ENCODE assay signal across 21 cellular contexts in the genomic region with DNA sequence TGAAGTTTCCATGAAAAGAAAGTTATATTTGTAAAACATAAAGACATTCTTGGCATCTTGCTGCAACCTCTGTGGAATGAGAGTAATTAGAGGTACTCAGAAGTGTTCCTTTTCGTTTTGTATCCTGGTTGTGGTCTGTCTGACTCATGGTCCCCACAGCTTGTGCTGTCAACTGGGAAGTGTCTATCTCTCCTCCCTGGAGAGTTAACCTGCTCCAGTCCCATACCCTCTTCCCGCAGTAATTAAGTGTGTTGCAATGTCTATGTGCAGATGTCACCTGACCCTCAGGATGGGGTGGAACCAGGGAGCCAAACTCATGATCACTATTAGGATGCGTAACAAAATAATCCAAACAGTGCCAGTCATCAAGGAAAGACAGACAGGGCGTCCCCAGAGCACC. TPM values are rescaled to one million over a fixed set of nuclear protein-coding genes. Genes with fewer than 3 reads are reported as not detected.
DNase-seq lines count a peak whose midpoint lies in the region; ATAC-seq, FAIRE-seq and TF ChIP-seq lines count a peak whose summit lies in the region.
"Had no signal": no experiment of that assay in that cellular context is flagged by ENCODE, and none has a peak within 500 bp of the region (broad histone marks: within the 10 kb centered on the region; RNA-seq: fewer than 3 reads in every experiment).

No MANE protein-coding gene starts in this region.

- no TSS peak for BruUV-seq in K562 (replicated peaks; lab: Mats Ljungman, UMichigan)

- H3K9ac ChIP-seq in K562 (ENCODE audit: insufficient read depth in 1 of 2, low read depth in 2 of 2, low read length in 2 of 2) = no peak overlapping the region
- no peak overlapping the region for H3K9ac ChIP-seq in colonic mucosa (ENCODE audit: low read depth in 2 of 2, low read length in 2 of 2)
- H3K9ac ChIP-seq: neural progenitor cell had no signal

- H3K4me3 ChIP-seq in AG10803 (ENCODE audit: low read length) = no peak overlapping the region
- no peak overlapping the region for H3K4me3 ChIP-seq in K562
- no peak overlapping the region for H3K4me3 ChIP-seq in CD8-positive, alpha-beta T cell (ENCODE audit: low read depth, low read length)
- no peak overlapping the region for H3K4me3 ChIP-seq in colonic mucosa
- H3K4me3 ChIP-seq: neural progenitor cell, right atrium auricular region, testis had no signal

- H3K79me2 ChIP-seq in K562 (ENCODE audit: control insufficient read depth, insufficient read depth, low read length) = no peaks in the 10 kb centered on the region

- ATAC-seq in K562 = no peak
- ATAC-seq in CD8-positive, alpha-beta T cell = no peak
- no peak for ATAC-seq in GM21515 (IDR thresholded peaks at IDR 0.05; ENCODE audit: unreplicated experiment)
- ATAC-seq: activated T-helper 17 cell treated with anti-CD3 and anti-CD28 coated beads, Interleukin-2, amount 50 U/mL, for 72 hours had no signal

- POLR2A ChIA-PET in K562 (lab: Yijun Ruan, JAX) = no interaction called here
- POLR2A ChIA-PET in CD8-positive, alpha-beta T cell (lab: Charles Lee) = no interaction called here

- TF ChIP-seq POLR2A in K562 (conservative IDR thresholded peaks at IDR 0.05) = no peak

- H3K4me1 ChIP-seq in K562 (replicated peaks in 1 of 2; ENCODE audit: control insufficient read depth in 2 of 2, insufficient read depth in 2 of 2, low read length in 2 of 2) (no peaks in the 10 kb centered on the region), colonic mucosa (no peaks in the 10 kb centered on the region)
- H3K4me1 ChIP-seq in CD8-positive, alpha-beta T cell (ENCODE audit: insufficient read depth, low read length) = no peaks in the 10 kb centered on the region
- H3K4me1 ChIP-seq: neural progenitor cell, right atrium auricular region, testis had no signal

- H3K27me3 ChIP-seq in K562 (ENCODE audit: control insufficient read depth in 2 of 2, insufficient read depth in 2 of 2, low read length in 2 of 2) (peaks cover 4 to 16% of the 10 kb centered on the region in 2 experiments), colonic mucosa (no peaks in the 10 kb centered on the region)
- H3K27me3 ChIP-seq in CD8-positive, alpha-beta T cell (ENCODE audit: insufficient read depth, low read length) = no peaks in the 10 kb centered on the region
- H3K27me3 ChIP-seq: neural progenitor cell, right atrium auricular region, testis had no signal

- H3K4me3 Mint-ChIP-seq in CD8-positive, alpha-beta T cell = no peak overlapping the region
- H3K4me3 Mint-ChIP-seq: activated T-helper 17 cell treated with anti-CD3 and anti-CD28 coated beads, Interleukin-2, amount 50 U/mL, for 72 hours; memory B cell; neural progenitor cell had no signal

- no peak overlapping the region for H3K4me2 ChIP-seq in K562 (ENCODE audit: insufficient read depth, low read length)
- H3K4me2 ChIP-seq: neural progenitor cell had no signal

- H3K36me3 ChIP-seq in K562 (ENCODE audit: control insufficient read depth, insufficient read depth, low read length) (no peaks in the 10 kb centered on the region), colonic mucosa (no peaks in the 10 kb centered on the region)
- H3K36me3 ChIP-seq in CD8-positive, alpha-beta T cell (ENCODE audit: insufficient read depth, low read length) = no peaks in the 10 kb centered on the region
- H3K36me3 ChIP-seq: neural progenitor cell, right atrium auricular region had no signal

- no peak overlapping the region for H3K27ac Mint-ChIP-seq in CD8-positive, alpha-beta T cell
- H3K27ac Mint-ChIP-seq: activated T-helper 17 cell treated with anti-CD3 and anti-CD28 coated beads, Interleukin-2, amount 50 U/mL, for 72 hours; memory B cell; neural progenitor cell had no signal

- TF ChIP-seq CTCF in AG10803 (conservative IDR thresholded peaks at IDR 0.05; ENCODE audit: low read length) (no peak), K562 (IDR thresholded peaks at IDR 0.05 in 2 of 3, conservative IDR thresholded peaks at IDR 0.05 in 1 of 3; ENCODE audit: insufficient read depth in 2 of 3, low read depth in 1 of 3, low read length in 3 of 3) (no peak), colonic mucosa (IDR thresholded peaks at IDR 0.05) (no peak)
- TF ChIP-seq CTCF in CD8-positive, alpha-beta T cell (IDR thresholded peaks at IDR 0.05) = no peak

- H3K9me3 ChIP-seq in K562 (replicated peaks; ENCODE audit: control insufficient read depth, insufficient read depth, low read depth, low read length) (no peaks in the 10 kb centered on the region), colonic mucosa (no peaks in the 10 kb centered on the region)
- no peaks in the 10 kb centered on the region for H3K9me3 ChIP-seq in CD8-positive, alpha-beta T cell (ENCODE audit: low read length)
- H3K9me3 ChIP-seq: right atrium auricular region, testis had no signal

- H4K20me1 ChIP-seq in K562 (replicated peaks; ENCODE audit: control insufficient read depth, insufficient read depth, low read length) = no peaks in the 10 kb centered on the region

- CTCF ChIA-PET in K562 (lab: Yijun Ruan, JAX; ENCODE audit: low intra/inter-chr PET ratio) = no interaction called here
- CTCF ChIA-PET in CD8-positive, alpha-beta T cell (lab: Charles Lee) = no interaction called here

- TF ChIP-seq EP300 in K562 (IDR thresholded peaks at IDR 0.05; ENCODE audit: low read length) = no peak

- intact Hi-C loops in K562 (cut with micrococcal nuclease) = no loop called here
- intact Hi-C loops in CD8-positive, alpha-beta T cell (cut with DNase I, micrococcal nuclease) = no loop called here
- intact Hi-C loops in colonic mucosa (cut with DNase I) = no loop called here

- H3K9me1 ChIP-seq in K562 (ENCODE audit: control insufficient read depth, insufficient read depth, low read length) = no peaks in the 10 kb centered on the region

- no peak for TF ChIP-seq RAD21 in K562 (CRISPR knock-in tag; conservative IDR thresholded peaks at IDR 0.05 in 1 of 2, IDR thresholded peaks at IDR 0.05 in 1 of 2)

- peaks cover 48% of the 10 kb centered on the region for H3K27me3 Mint-ChIP-seq in CD8-positive, alpha-beta T cell (ENCODE audit: low read depth)

- FAIRE-seq in K562 (lab: Jason Lieb, UNC) = no peak

- H3K27ac ChIP-seq in K562 (ENCODE audit: extremely low read depth, low read depth, low read length) (no peak overlapping the region), colonic mucosa (no peak overlapping the region)
- H3K27ac ChIP-seq in CD8-positive, alpha-beta T cell (ENCODE audit: low read depth, low read length) = no peak overlapping the region
- H3K27ac ChIP-seq: neural progenitor cell, right atrium auricular region, testis had no signal

- no peak overlapping the region for H2AFZ ChIP-seq in K562 (ENCODE audit: low read depth, low read length)
- H2AFZ ChIP-seq: neural progenitor cell had no signal

- no peaks in the 10 kb centered on the region for H3K4me1 Mint-ChIP-seq in CD8-positive, alpha-beta T cell (ENCODE audit: low read depth)
- H3K4me1 Mint-ChIP-seq: activated T-helper 17 cell treated with anti-CD3 and anti-CD28 coated beads, Interleukin-2, amount 50 U/mL, for 72 hours; memory B cell; neural progenitor cell had no signal

- DNase-seq in AG10803 (ENCODE audit: low read depth) (peak; percentile 62), KBM-7 (peak; percentile 22), K562 (ENCODE audit: extremely low read depth in 1 of 4, low spot score in 3 of 4) (no peak), kidney tubule cell (ENCODE audit: low spot score) (peak; percentile 85), colonic mucosa (no peak), C1 segment of cervical spinal cord (lab: John Stamatoyannopoulos, UW) (no peak)
- no peak for DNase-seq in CD8-positive, alpha-beta T cell
- DNase-seq: anterior cingulate cortex; IMR-90; NCI-H1417 treated with DMSO at 0.1 percent for 48 hours; NCI-H510A; stimulated activated CD4-positive, alpha-beta T cell treated with anti-CD3 and anti-CD28 coated beads, Interleukin-2, amount 100 ng/mL, for 48 hours; stimulated activated CD8-positive, alpha-beta memory T cell treated with anti-CD3 and anti-CD28 coated beads, Interleukin-4, amount 100 ng/mL, for 48 hours; testis had no signal

- 0% methylated on average over 4 of the region's 4 CpGs for WGBS in K562 (ENCODE audit: insufficient coverage, low coverage, missing lambda C conversion rate)

- in situ Hi-C loops in KBM-7 (cut with MboI; ENCODE audit: low pct_unique_long_range_greater_than_20kb, low sequenced_read_pairs) (loop anchor here (25.0 kb wide), 1 partner anchor 443 kb away; no protein-coding TSS in a partner anchor), K562 (cut with MboI) (no loop called here)

- no peaks in the 10 kb centered on the region for H3K36me3 Mint-ChIP-seq in CD8-positive, alpha-beta T cell
- H3K36me3 Mint-ChIP-seq: memory B cell, neural progenitor cell had no signal

- H3K9me3 Mint-ChIP-seq in CD8-positive, alpha-beta T cell = no peaks in the 10 kb centered on the region
- H3K9me3 Mint-ChIP-seq: memory B cell, neural progenitor cell had no signal

RNA-seq across cellular contexts. Expression of gene ZDHHC13, which starts 23.0 kb away (rescaled TPM):
- total RNA-seq in K562 (2011; cell fraction: chromatin; rRNA removed; ENCODE audit: low replicate concordance) = 19.0 and 53.8 TPM in 2 replicates
- total RNA-seq in K562 (2011; cell fraction: nucleolus; rRNA removed) = 12.2 and 14.1 TPM in 2 replicates
- 26.5 and 38.6 TPM in 2 replicates for total RNA-seq in K562 (2011; cell fraction: nucleoplasm; rRNA removed)
- total RNA-seq in K562 (2014; rRNA removed) (7.0 and 8.5 TPM in 2 replicates), K562 (2014; rRNA removed; fragmentation: Illumina TruSeq; extraction: Trizol) (13.9 and 14.6 TPM in 2 replicates), K562 (2015; rRNA removed; fragmentation: Illumina TruSeq; extraction: Trizol) (10.8 and 11.0 TPM in 2 replicates), K562 (2021) (8.7 and 9.5 TPM in 2 replicates), colonic mucosa (10 to 100 TPM; 30.8 to 35.0 TPM)
- polyA plus RNA-seq in K562 (2011; rRNA removed) (14.0 and 18.6 TPM in 2 replicates), K562 (2014; fragmentation: Illumina TruSeq; extraction: Trizol) (10.1 and 12.0 TPM in 2 replicates), K562 (2014; fragmentation: Nextera tagmentation; extraction: Ambion mirVana) (1 to 10 TPM; 4.7 to 4.9 TPM), K562 (2014; rRNA removed) (10.0 and 11.2 TPM in 2 replicates)
- 5.7 and 9.8 TPM in 2 replicates for polyA plus RNA-seq in K562 (2011; cell fraction: cytosol; rRNA removed)
- 16.0 and 21.6 TPM in 2 replicates for polyA plus RNA-seq in K562 (2011; cell fraction: nucleus; rRNA removed)
- 7.1 and 10.2 TPM in 2 replicates for polyA plus RNA-seq in K562 (2012)
- 21.5 and 21.9 TPM in 2 replicates for polyA minus RNA-seq in K562 (2011; rRNA and poly(A)+ RNA removed)
- polyA minus RNA-seq in K562 (2011; cell fraction: cytosol; rRNA and poly(A)+ RNA removed) = 5.5 and 7.7 TPM in 2 replicates
- 13.6 and 22.9 TPM in 2 replicates for polyA minus RNA-seq in K562 (2011; cell fraction: nucleus; rRNA and poly(A)+ RNA removed)
- total RNA-seq in CD8-positive, alpha-beta T cell = 1 to 10 TPM; 3.1 to 3.5 TPM

RNA-seq across cellular contexts. Expression of gene MRGPRX2, which starts 33.5 kb away (rescaled TPM):
- not detected in 2 replicates for total RNA-seq in K562 (2011; cell fraction: chromatin; rRNA removed; ENCODE audit: low replicate concordance)
- total RNA-seq in K562 (2011; cell fraction: nucleolus; rRNA removed) = 0.17 TPM in 1 of 2 replicates, not detected in the other
- not detected in 2 replicates for total RNA-seq in K562 (2011; cell fraction: nucleoplasm; rRNA removed)
- total RNA-seq in K562 (2014; rRNA removed) = not detected in 2 replicates
- total RNA-seq in K562 (2014; rRNA removed; fragmentation: Illumina TruSeq; extraction: Trizol) = not detected in 2 replicates
- not detected in 2 replicates for total RNA-seq in K562 (2015; rRNA removed; fragmentation: Illumina TruSeq; extraction: Trizol)
- total RNA-seq in K562 (2021) = not detected in 2 replicates
- polyA plus RNA-seq in K562 (2011; rRNA removed) = 0.04 TPM in 1 of 2 replicates, not detected in the other
- 0.06 TPM in 1 of 2 replicates, not detected in the other for polyA plus RNA-seq in K562 (2011; cell fraction: cytosol; rRNA removed)
- polyA plus RNA-seq in K562 (2011; cell fraction: nucleus; rRNA removed) = 0.11 TPM in 1 of 2 replicates, not detected in the other
- polyA plus RNA-seq in K562 (2012) = 0.04 TPM in 1 of 2 replicates, not detected in the other
- not detected in 2 replicates for polyA plus RNA-seq in K562 (2014; fragmentation: Illumina TruSeq; extraction: Trizol)
- not detected for polyA plus RNA-seq in K562 (2014; fragmentation: Nextera tagmentation; extraction: Ambion mirVana)
- not detected in 2 replicates for polyA plus RNA-seq in K562 (2014; rRNA removed)
- not detected in 2 replicates for polyA minus RNA-seq in K562 (2011; rRNA and poly(A)+ RNA removed)
- polyA minus RNA-seq in K562 (2011; cell fraction: cytosol; rRNA and poly(A)+ RNA removed) = not detected in 2 replicates
- polyA minus RNA-seq in K562 (2011; cell fraction: nucleus; rRNA and poly(A)+ RNA removed) = not detected in 2 replicates
- total RNA-seq in CD8-positive, alpha-beta T cell = not detected
- total RNA-seq in colonic mucosa = not detected
- total RNA-seq: dermis microvascular lymphatic vessel endothelial cell, IMR-90, OCI-LY7, right atrium auricular region had no signal
- polyA plus RNA-seq: IMR-90 had no signal

Comparison
In these comparisons a context has a peak if more than half of its experiments do, and no peak if none do; other contexts are left out.
1. DNase-seq: peak in AG10803 (single experiment), KBM-7 (single experiment) and kidney tubule cell (single experiment); none in K562 (0 of 4), CD8-positive, alpha-beta T cell (0 of 7), colonic mucosa (single experiment) and C1 segment of cervical spinal cord (0 of 14).